In genomic region chr5:87437724-87438123, GRCh38 we compare ENCODE assay signal across 28 cellular contexts.
"Had no signal": no experiment of that assay in that cellular context is flagged by ENCODE, and none has a peak within 500 bp of the region (broad histone marks: within the 10 kb centered on the region; RNA-seq: fewer than 3 reads in every experiment).

No MANE protein-coding gene starts in this region.

- H3K4me2 ChIP-seq: neural progenitor cell had no signal

- DNase-seq: heart left ventricle; hypothalamus; immature natural killer cell; left colon; left lung; lower lobe of right lung; mammary epithelial cell; mesenchymal stem cell; naive thymus-derived CD8-positive, alpha-beta T cell; occipital lobe; ovary; spleen; stimulated activated CD4-positive, alpha-beta T cell treated with anti-CD3 and anti-CD28 coated beads, Interleukin-2, amount 100 ng/mL, for 48 hours; stimulated activated CD4-positive, alpha-beta T cell treated with anti-CD3 and anti-CD28 coated beads, Interleukin-4, amount 100 ng/mL, for 4 hours; stimulated activated CD8-positive, alpha-beta memory T cell treated with anti-CD3 and anti-CD28 coated beads, Interleukin-4, amount 100 ng/mL, for 48 hours; stimulated activated naive CD4-positive, alpha-beta T cell treated with Interleukin-2 at 50 U/mL for 16 hours; stimulated activated naive CD8-positive, alpha-beta T cell treated with anti-CD3 and anti-CD28 coated beads, Interleukin-15, amount 100 ng/mL, for 72 hours; substantia nigra; transverse colon; upper lobe of left lung had no signal

- H3K9me3 ChIP-seq: lower lobe of right lung, neutrophil, ovary, upper lobe of left lung, vagina had no signal

- H2AFZ ChIP-seq: neural progenitor cell had no signal

- H3K27me3 ChIP-seq: heart left ventricle, left lung, neural progenitor cell, ovary, right atrium auricular region, spleen, transverse colon, upper lobe of left lung, vagina had no signal

- H3K27ac ChIP-seq: heart left ventricle, left lung, lower lobe of right lung, neural progenitor cell, neutrophil, ovary, right atrium auricular region, skin epidermis, spleen, transverse colon, upper lobe of left lung, vagina had no signal

- FAIRE-seq: keratinocyte had no signal

- ATAC-seq: heart left ventricle; left colon; left lung; lower lobe of right lung; naive thymus-derived CD8-positive, alpha-beta T cell; sciatic nerve; stimulated activated memory B cell treated with anti-CD40 and anti-IgM and Interleukin-4, amounts not matched to agents 10 μg/mL and 1 μg/mL and 100 μg/mL, for 72 hours; stimulated activated naive CD8-positive, alpha-beta T cell treated with anti-CD3 and anti-CD28 coated beads, Interleukin-15, amount 100 ng/mL, for 72 hours had no signal

- H3K4me3 ChIP-seq: heart left ventricle, left lung, lower lobe of right lung, neural progenitor cell, ovary, right atrium auricular region, skin epidermis, spleen, transverse colon, upper lobe of left lung, vagina had no signal

- H3K4me1 ChIP-seq: heart left ventricle, left lung, lower lobe of right lung, neural progenitor cell, right atrium auricular region, spleen, upper lobe of left lung, vagina had no signal

- H3K9ac ChIP-seq: neural progenitor cell had no signal

- H3K36me3 ChIP-seq: heart left ventricle, left lung, lower lobe of right lung, neural progenitor cell, neutrophil, ovary, right atrium auricular region, spleen, transverse colon, upper lobe of left lung, vagina had no signal
